Comparison of ENCODE assay signal across 21 cellular contexts in the genomic region with DNA sequence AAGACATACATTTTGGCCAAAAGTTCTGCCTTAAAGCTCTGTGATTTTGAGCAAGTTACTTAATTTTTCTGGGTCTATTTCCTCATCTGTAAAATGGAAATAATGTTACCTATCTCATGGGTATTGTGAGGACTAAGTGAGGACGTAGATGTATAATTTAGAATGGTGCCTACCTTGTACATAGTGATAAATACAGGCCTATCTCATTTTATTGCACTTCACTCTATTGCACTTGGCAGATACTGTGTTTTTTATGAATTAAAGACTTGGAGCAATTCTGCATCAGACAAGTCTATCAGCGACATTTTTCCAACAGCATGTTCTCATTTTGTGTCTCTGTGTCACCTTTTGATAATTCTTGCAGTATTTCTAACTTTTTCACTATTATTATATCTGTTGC.
"Had no signal": no experiment of that assay in that cellular context is flagged by ENCODE, and none has a peak within 500 bp of the region (broad histone marks: within the 10 kb centered on the region; RNA-seq: fewer than 3 reads in every experiment).

No MANE protein-coding gene starts in this region.

- H3K4me2 ChIP-seq: hepatocyte had no signal

- FAIRE-seq: endothelial cell of umbilical vein, frontal cortex, kidney had no signal

- H3K9me3 ChIP-seq: gastroesophageal sphincter, heart left ventricle, left lung, lower lobe of right lung had no signal

- H3K27ac ChIP-seq: coronary artery, dorsolateral prefrontal cortex, esophagus muscularis mucosa, foreskin keratinocyte, gastroesophageal sphincter, heart left ventricle, hepatocyte, left lung, lower lobe of right lung had no signal

- H3K27me3 ChIP-seq: esophagus muscularis mucosa, foreskin keratinocyte, gastroesophageal sphincter, hepatocyte, left lung had no signal

- H3K4me3 ChIP-seq: coronary artery, dorsolateral prefrontal cortex, esophagus muscularis mucosa, gastroesophageal sphincter, heart left ventricle, hepatocyte, left lung, lower lobe of right lung had no signal

- ATAC-seq: foreskin keratinocyte, gastroesophageal sphincter, heart left ventricle, left lung, left ventricle myocardium superior, lower lobe of right lung had no signal

- DNase-seq: dermis blood vessel endothelial cell; dorsolateral prefrontal cortex; effector CD4-positive, alpha-beta T cell; effector memory CD4-positive, alpha-beta T cell; foreskin keratinocyte; heart left ventricle; hypothalamus; immature natural killer cell; islet precursor cell; kidney; kidney glomerular epithelial cell; left lung; left ventricle myocardium superior; lower lobe of right lung; mesenchymal stem cell had no signal

- H3K79me2 ChIP-seq: hepatocyte had no signal

- H3K4me1 ChIP-seq: esophagus muscularis mucosa, foreskin keratinocyte, gastroesophageal sphincter, left lung, lower lobe of right lung had no signal

- H2AFZ ChIP-seq: hepatocyte had no signal

- H3K36me3 ChIP-seq: esophagus muscularis mucosa, gastroesophageal sphincter, heart left ventricle, left lung, lower lobe of right lung had no signal
